Comparison of ENCODE assay signal across 9 cellular contexts in genomic region chr1:27011058-27011764, GRCh38. TPM values are rescaled to one million over a fixed set of nuclear protein-coding genes. Genes with fewer than 3 reads are reported as not detected.
A peak's percentile ranks its signal among the peaks of the same experiment; 100 is the strongest.
DNase-seq lines count a peak whose midpoint lies in the region; ATAC-seq, FAIRE-seq and TF ChIP-seq lines count a peak whose summit lies in the region.
"Had no signal": no experiment of that assay in that cellular context is flagged by ENCODE, and none has a peak within 500 bp of the region (broad histone marks: within the 10 kb centered on the region; RNA-seq: fewer than 3 reads in every experiment).

No MANE protein-coding gene starts in this region.

- H3K4me1 ChIP-seq in prostate gland (replicated peaks), result peaks cover 14% of the 10 kb centered on the region

- no peaks in the 10 kb centered on the region for H3K27me3 ChIP-seq in prostate gland (replicated peaks; ENCODE audit: insufficient read depth)

- TF ChIP-seq CTCF in fibroblast of pulmonary artery (IDR thresholded peaks at IDR 0.05; ENCODE audit: low read length, missing control alignments) (no peak), prostate gland (IDR thresholded peaks at IDR 0.05) (no peak), D721Med (IDR thresholded peaks at IDR 0.05; ENCODE audit: insufficient read depth, missing control alignments) (no peak)

- intact Hi-C loops in prostate gland (cut with DNase I), result no loop called here

- DNase-seq in fibroblast of pulmonary artery (ENCODE audit: low read depth), result peak; percentile 88
- peak; percentile 73 for DNase-seq in prostate gland (ENCODE audit: low spot score)
- no peak for DNase-seq in D721Med (ENCODE audit: insufficient read length, low spot score)
- DNase-seq: NCI-H446 had no signal

- peak; percentile 28 for FAIRE-seq in G401.6 (lab: Jason Lieb, UNC)
- no peak for FAIRE-seq in D721Med (lab: Jason Lieb, UNC)

- H3K4me3 ChIP-seq in fibroblast of pulmonary artery (replicated peaks; ENCODE audit: low read depth, low read length) (no peak overlapping the region), prostate gland (peak overlapping the region in 1 of 2 donors; percentile 34)

- 33% methylated on average over 15 of the region's 15 CpGs for WGBS in prostate gland

- peak; percentile 54 for ATAC-seq in SK-N-SH treated with all-trans-retinoic acid at 6 μM for 48 hours
- no peak for ATAC-seq in HG02840 (IDR thresholded peaks at IDR 0.05; ENCODE audit: low FRiP score, unreplicated experiment)
- no peak for ATAC-seq in HG03442 (IDR thresholded peaks at IDR 0.05; ENCODE audit: unreplicated experiment)
- no peak for ATAC-seq in GM19035 (IDR thresholded peaks at IDR 0.05; ENCODE audit: unreplicated experiment)

- no peaks in the 10 kb centered on the region for H3K9me3 ChIP-seq in prostate gland

- peak; percentile 24 for TF ChIP-seq POLR2A in prostate gland (IDR thresholded peaks at IDR 0.05)

- H3K36me3 ChIP-seq in prostate gland, result no peaks in the 10 kb centered on the region

- peak overlapping the region; percentile 77 to 80 for H3K27ac ChIP-seq in prostate gland

TF ChIP-seq in SK-N-SH treated with all-trans-retinoic acid at 6 μM for 48 hours, 23 proteins besides CTCF, POLR2A, EP300 and RAD21:
- TF ChIP-seq PATZ1 (CRISPR knock-in tag; IDR thresholded peaks at IDR 0.05; ENCODE audit: borderline replicate concordance), result peak; percentile 50; the same call in 1 of the 2 replicates
- TF ChIP-seq GLIS3 (CRISPR knock-in tag; IDR thresholded peaks at IDR 0.05), result no peak
- TF ChIP-seq ZNF8 (CRISPR knock-in tag; IDR thresholded peaks at IDR 0.05), result peak; percentile 58; the same call in 1 of the 2 replicates

RNA-seq across cellular contexts. Expression of gene TENT5B, which starts 1.4 kb away (rescaled TPM):
- 10 to 100 TPM; 19.1 to 19.9 TPM for total RNA-seq in prostate gland

RNA-seq across cellular contexts. Expression of gene TRNP1, which starts 17.7 kb away (rescaled TPM):
- total RNA-seq in prostate gland, result 10 to 100 TPM; 21.1 to 30.6 TPM

RNA-seq across cellular contexts. Expression of gene KDF1, which starts 50.9 kb away (rescaled TPM):
- 10 to 100 TPM; 14.0 to 42.8 TPM for total RNA-seq in prostate gland
